25 cellular contexts compared by ENCODE assay signal in the genomic region with DNA sequence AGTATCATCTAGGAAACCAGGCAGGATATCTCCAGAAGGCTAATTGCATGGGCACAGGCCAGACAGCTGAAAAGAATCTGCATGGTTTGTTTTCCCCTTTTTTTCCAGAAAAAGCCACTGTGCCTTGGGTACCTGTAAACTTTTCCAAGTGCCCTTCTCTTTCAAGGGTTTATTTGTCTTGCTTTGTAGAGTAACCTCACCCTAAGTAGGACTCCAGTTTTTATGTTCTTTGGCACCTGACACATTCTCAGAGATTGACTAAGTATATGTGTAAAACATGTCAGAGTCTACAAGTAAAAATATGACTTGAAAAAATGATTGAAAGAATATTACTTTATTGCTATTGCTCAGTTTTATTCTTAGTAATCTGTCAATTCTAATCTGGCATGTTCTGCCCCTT.
"Had no signal": no experiment of that assay in that cellular context is flagged by ENCODE, and none has a peak within 500 bp of the region (broad histone marks: within the 10 kb centered on the region; RNA-seq: fewer than 3 reads in every experiment).

No MANE protein-coding gene starts in this region.

- H3K79me2 ChIP-seq: hepatocyte had no signal

- ATAC-seq: foreskin keratinocyte; gastroesophageal sphincter; heart left ventricle; left colon; left lobe of liver; left ventricle myocardium superior; naive thymus-derived CD4-positive, alpha-beta T cell had no signal

- H3K9me3 ChIP-seq: esophagus muscularis mucosa, gastroesophageal sphincter, heart left ventricle, lower lobe of right lung had no signal

- H2AFZ ChIP-seq: hepatocyte had no signal

- H3K27ac ChIP-seq: coronary artery, dorsolateral prefrontal cortex, esophagus muscularis mucosa, foreskin keratinocyte, gastroesophageal sphincter, heart left ventricle, hepatocyte, lower lobe of right lung had no signal

- H3K4me2 ChIP-seq: hepatocyte had no signal

- H3K4me3 ChIP-seq: coronary artery, dorsolateral prefrontal cortex, esophagus muscularis mucosa, gastroesophageal sphincter, heart left ventricle, hepatocyte, lower lobe of right lung had no signal

- H3K4me1 ChIP-seq: esophagus muscularis mucosa, foreskin keratinocyte, gastroesophageal sphincter, heart left ventricle, lower lobe of right lung had no signal

- H3K27me3 ChIP-seq: esophagus muscularis mucosa, foreskin keratinocyte, gastroesophageal sphincter, heart left ventricle, hepatocyte had no signal

- FAIRE-seq: endothelial cell of umbilical vein, frontal cortex had no signal

- H3K36me3 ChIP-seq: esophagus muscularis mucosa, gastroesophageal sphincter, heart left ventricle, lower lobe of right lung had no signal

- DNase-seq: dermis blood vessel endothelial cell; dorsolateral prefrontal cortex; effector CD4-positive, alpha-beta T cell; effector memory CD4-positive, alpha-beta T cell; foreskin keratinocyte; heart left ventricle; hypothalamus; immature natural killer cell; islet precursor cell; kidney; kidney glomerular epithelial cell; left colon; left ventricle myocardium superior; lower lobe of right lung; mammary epithelial cell; mesendoderm; midbrain; naive thymus-derived CD4-positive, alpha-beta T cell had no signal
